ENCODE assay signal across 1 cellular context in genomic region chr7:78441737-78442136, GRCh38.
TF ChIP-seq lines count a peak whose summit lies in the region.

No MANE protein-coding gene starts in this region.

TF ChIP-seq in WTC11, 78 proteins besides CTCF, POLR2A, EP300 and RAD21 (continued from another document):
- TF ChIP-seq FOXK1 (CRISPR knock-in tag; IDR thresholded peaks at IDR 0.05): no peak
- no peak for TF ChIP-seq PRRX2 (CRISPR knock-in tag; IDR thresholded peaks at IDR 0.05)
- TF ChIP-seq USF2 (CRISPR knock-in tag; IDR thresholded peaks at IDR 0.05): no peak
- TF ChIP-seq MAX (CRISPR knock-in tag; IDR thresholded peaks at IDR 0.05): no peak
- TF ChIP-seq ZNF423 (CRISPR knock-in tag; IDR thresholded peaks at IDR 0.05): no peak
